Comparison of ENCODE assay signal across 20 cellular contexts in the genomic region with DNA sequence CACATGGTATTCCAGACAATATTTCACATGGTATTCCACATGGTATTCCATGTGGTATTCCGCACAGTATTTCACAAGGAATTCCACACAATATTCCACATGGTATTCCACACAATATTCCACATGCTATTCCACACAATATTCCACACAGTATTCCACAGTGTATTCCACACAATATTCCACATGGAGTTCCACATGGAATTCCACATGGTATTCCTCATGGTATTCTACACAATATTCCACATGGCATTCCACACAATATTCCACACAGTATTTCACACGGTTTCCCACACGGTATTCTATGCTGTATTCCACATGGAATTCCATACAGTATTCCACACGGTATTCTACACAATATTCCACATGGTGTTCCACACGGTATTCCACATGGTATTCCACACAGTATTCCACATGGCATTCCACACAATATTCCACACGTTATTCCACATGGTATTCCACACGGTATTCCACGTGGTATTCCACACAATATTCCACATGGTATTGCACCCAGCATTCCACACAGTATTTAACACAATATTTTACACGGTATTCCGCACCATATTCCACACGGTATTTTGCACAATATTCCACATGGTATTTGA.
A peak's percentile ranks its signal among the peaks of the same experiment; 100 is the strongest.
DNase-seq lines count a peak whose midpoint lies in the region; ATAC-seq and FAIRE-seq lines count a peak whose summit lies in the region.
"Had no signal": no experiment of that assay in that cellular context is flagged by ENCODE, and none has a peak within 500 bp of the region (broad histone marks: within the 10 kb centered on the region; RNA-seq: fewer than 3 reads in every experiment).

No MANE protein-coding gene starts in this region.

- peaks cover 25% of the 10 kb centered on the region for H3K9me3 Mint-ChIP-seq in activated CD4-positive, alpha-beta T cell treated with anti-CD3 and anti-CD28 coated beads for 36 hours (ENCODE audit: low read depth)
- peaks cover 32% of the 10 kb centered on the region for H3K9me3 Mint-ChIP-seq in activated naive CD8-positive, alpha-beta T cell treated with anti-CD3 and anti-CD28 coated beads for 36 hours
- H3K9me3 Mint-ChIP-seq in naive thymus-derived CD8-positive, alpha-beta T cell, result peaks cover 0 to 11% (median 0%) of the 10 kb centered on the region in 9 donors

- POLR2A ChIA-PET in activated CD4-positive, alpha-beta T cell treated with anti-CD3 and anti-CD28 coated beads for 36 hours (lab: Charles Lee), result no interaction called here
- POLR2A ChIA-PET in naive thymus-derived CD8-positive, alpha-beta T cell (lab: Charles Lee), result no interaction called here

- intact Hi-C loops in activated CD4-positive, alpha-beta T cell treated with anti-CD3 and anti-CD28 coated beads for 36 hours (cut with DNase I, micrococcal nuclease), result loop anchor here (2.0 to 5.0 kb wide), 4 partner anchors 158 to 1078 kb away; a partner anchor contains a TSS

- no peak for DNase-seq in activated CD4-positive, alpha-beta T cell treated with anti-CD3 and anti-CD28 coated beads for 36 hours
- DNase-seq in activated CD4-positive, alpha-beta T cell treated with anti-CD3 and anti-CD28 coated beads for 4 hours, result no peak
- DNase-seq in GM18507 (ENCODE audit: extremely low spot score, insufficient read length, low read depth), result no peak
- DNase-seq in activated naive CD8-positive, alpha-beta T cell treated with anti-CD3 and anti-CD28 coated beads for 36 hours, result no peak
- DNase-seq in naive thymus-derived CD8-positive, alpha-beta T cell, result no peak
- no peak for DNase-seq in NK-92 (lab: John Stamatoyannopoulos, UW; ENCODE audit: unreplicated experiment)
- no peak for DNase-seq in C1 segment of cervical spinal cord (lab: John Stamatoyannopoulos, UW)
- DNase-seq: 8988T, Calu3, colonic mucosa, EL, NCI-H524 treated with DMSO at 0.1 percent for 48 hours, SK-N-SH, T1000, upper lobe of right lung had no signal

- FAIRE-seq in GM18507 (lab: Jason Lieb, UNC), result peak; percentile 73

- CTCF ChIA-PET in activated CD4-positive, alpha-beta T cell treated with anti-CD3 and anti-CD28 coated beads for 36 hours (lab: Charles Lee), result interaction anchor here (1.8 kb wide), 1 partner anchor 236 kb away, joined by 7 read pairs; no protein-coding TSS in a partner anchor

- H3K36me3 Mint-ChIP-seq in activated CD4-positive, alpha-beta T cell treated with anti-CD3 and anti-CD28 coated beads for 36 hours (ENCODE audit: low read depth), result no peaks in the 10 kb centered on the region
- peaks cover 10% of the 10 kb centered on the region for H3K36me3 Mint-ChIP-seq in activated naive CD8-positive, alpha-beta T cell treated with anti-CD3 and anti-CD28 coated beads for 36 hours
- no peaks in the 10 kb centered on the region for H3K36me3 Mint-ChIP-seq in naive thymus-derived CD8-positive, alpha-beta T cell
- H3K36me3 Mint-ChIP-seq: activated naive CD8-positive, alpha-beta T cell; brain; mesothelial cell of epicardium had no signal

- peaks cover 3% of the 10 kb centered on the region for H3K27me3 Mint-ChIP-seq in activated CD4-positive, alpha-beta T cell treated with anti-CD3 and anti-CD28 coated beads for 36 hours
- peaks cover 3% of the 10 kb centered on the region for H3K27me3 Mint-ChIP-seq in activated naive CD8-positive, alpha-beta T cell treated with anti-CD3 and anti-CD28 coated beads for 36 hours
- H3K27me3 Mint-ChIP-seq in naive thymus-derived CD8-positive, alpha-beta T cell, result peaks cover 0 to 4% (median 0%) of the 10 kb centered on the region in 5 donors
- H3K27me3 Mint-ChIP-seq: activated naive CD8-positive, alpha-beta T cell had no signal

- no peak overlapping the region for H3K27ac Mint-ChIP-seq in activated CD4-positive, alpha-beta T cell treated with anti-CD3 and anti-CD28 coated beads for 36 hours
- peak overlapping the region; percentile 72 for H3K27ac Mint-ChIP-seq in activated naive CD8-positive, alpha-beta T cell treated with anti-CD3 and anti-CD28 coated beads for 36 hours
- H3K27ac Mint-ChIP-seq in naive thymus-derived CD8-positive, alpha-beta T cell, result peak overlapping the region in 6 of 10 donors; percentile 31 to 100 (median 75)
- H3K27ac Mint-ChIP-seq: activated naive CD8-positive, alpha-beta T cell; brain; mesothelial cell of epicardium had no signal

- peak overlapping the region; percentile 31 for H3K4me3 Mint-ChIP-seq in activated CD4-positive, alpha-beta T cell treated with anti-CD3 and anti-CD28 coated beads for 36 hours
- H3K4me3 Mint-ChIP-seq in activated naive CD8-positive, alpha-beta T cell treated with anti-CD3 and anti-CD28 coated beads for 36 hours, result peak overlapping the region; percentile 44
- peak overlapping the region in 3 of 10 donors; percentile 11 to 78 (median 76) for H3K4me3 Mint-ChIP-seq in naive thymus-derived CD8-positive, alpha-beta T cell
- H3K4me3 Mint-ChIP-seq: activated naive CD8-positive, alpha-beta T cell; brain; mesothelial cell of epicardium had no signal

- ATAC-seq in activated CD4-positive, alpha-beta T cell treated with anti-CD3 and anti-CD28 coated beads for 36 hours, result no peak
- no peak for ATAC-seq in naive thymus-derived CD8-positive, alpha-beta T cell
- no peak for ATAC-seq in HG02885 (IDR thresholded peaks at IDR 0.05; ENCODE audit: poor library complexity, unreplicated experiment)
- ATAC-seq: left lobe of liver had no signal

- no peaks in the 10 kb centered on the region for H3K4me1 Mint-ChIP-seq in activated CD4-positive, alpha-beta T cell treated with anti-CD3 and anti-CD28 coated beads for 36 hours
- no peaks in the 10 kb centered on the region for H3K4me1 Mint-ChIP-seq in activated naive CD8-positive, alpha-beta T cell treated with anti-CD3 and anti-CD28 coated beads for 36 hours
- H3K4me1 Mint-ChIP-seq in naive thymus-derived CD8-positive, alpha-beta T cell, result peaks cover 3 to 5% (median 3%) of the 10 kb centered on the region in 4 donors
- H3K4me1 Mint-ChIP-seq: mesothelial cell of epicardium had no signal
